In genomic region chr16:49857423-49858181, GRCh38 we compare ENCODE assay signal across 8 cellular contexts. TPM values are rescaled to one million over a fixed set of nuclear protein-coding genes. Genes with fewer than 3 reads are reported as not detected.
DNase-seq lines count a peak whose midpoint lies in the region; ATAC-seq and TF ChIP-seq lines count a peak whose summit lies in the region.

No MANE protein-coding gene starts in this region.

- H3K27me3 ChIP-seq in WERI-Rb-1 (ENCODE audit: insufficient read depth, low read depth, severe bottlenecking) (no peaks in the 10 kb centered on the region), ectodermal cell (ENCODE audit: control insufficient read depth, insufficient read depth, low read length, poor library complexity, severe bottlenecking) (peaks cover 27% of the 10 kb centered on the region), stomach (peaks cover 0 to 72% (median 24%) of the 10 kb centered on the region in 3 donors)

- no peak for TF ChIP-seq EP300 in stomach (IDR thresholded peaks at IDR 0.05)

- intact Hi-C loops in stomach (cut with DNase I; ENCODE audit: low total_unique reads) = no loop called here

- H3K36me3 ChIP-seq in WERI-Rb-1 = no peaks in the 10 kb centered on the region
- no peaks in the 10 kb centered on the region for H3K36me3 ChIP-seq in ectodermal cell (ENCODE audit: control insufficient read depth, insufficient read depth, low read length)
- no peaks in the 10 kb centered on the region for H3K36me3 ChIP-seq in stomach

- TF ChIP-seq POLR2A in NB4 (IDR thresholded peaks at IDR 0.05; ENCODE audit: extremely low read depth, insufficient read length) (no peak), stomach (IDR thresholded peaks at IDR 0.05) (no peak)

- peaks cover 30% of the 10 kb centered on the region for H3K4me1 ChIP-seq in ectodermal cell (ENCODE audit: control insufficient read depth, insufficient read depth, low read length)
- H3K4me1 ChIP-seq in stomach = peaks cover 33 to 60% (median 48%) of the 10 kb centered on the region in 4 donors

- H3K27ac ChIP-seq in WERI-Rb-1 (peak overlapping the region; percentile 93), ectodermal cell (ENCODE audit: insufficient read depth, low read depth, low read length, poor library complexity, severe bottlenecking) (no peak overlapping the region), stomach (peak overlapping the region; percentile 80 to 95 (median 89))

- TF ChIP-seq CTCF in GM10248 (IDR thresholded peaks at IDR 0.05; ENCODE audit: control extremely low read depth, extremely low read depth, low read depth, missing control alignments) = peak; percentile 60
- peak; percentile 74 for TF ChIP-seq CTCF in NB4 (IDR thresholded peaks at IDR 0.05; ENCODE audit: low read depth, low read length)
- peak; percentile 78 for TF ChIP-seq CTCF in WERI-Rb-1 (IDR thresholded peaks at IDR 0.05; ENCODE audit: low read depth, low read length)
- TF ChIP-seq CTCF in stomach (IDR thresholded peaks at IDR 0.05) = peak in 5 of 7 experiments; percentile 29 to 81 (median 70)

- H3K4me3 ChIP-seq in NB4 (ENCODE audit: low read depth, low read length) (no peak overlapping the region), WERI-Rb-1 (ENCODE audit: low read depth, low read length) (peak overlapping the region; percentile 51), ectodermal cell (ENCODE audit: insufficient read depth, low read depth, low read length) (peak overlapping the region; percentile 73), stomach (peak overlapping the region; percentile 70 to 79 (median 76))

- DNase-seq in GM10248 (ENCODE audit: extremely low spot score) (peak; percentile 74), NB4 (ENCODE audit: low read depth) (peak; percentile 70), WERI-Rb-1 (peak; percentile 88), medulla oblongata (ENCODE audit: extremely low spot score) (peak; percentile 48), stomach (peak; percentile 56), NCI-H774 (lab: John Stamatoyannopoulos, UW) (no peak)

- WGBS in ectodermal cell, 2 experiments = 1% methylated on average over 52 of the region's 52 CpGs
- WGBS in stomach, 5 donors = 0 to 1% (median 1%) methylated on average over 31 to 52 of the region's 52 CpGs

- H3K9me3 ChIP-seq in WERI-Rb-1 (ENCODE audit: severe bottlenecking) (no peaks in the 10 kb centered on the region), ectodermal cell (ENCODE audit: control insufficient read depth, low read length) (no peaks in the 10 kb centered on the region), stomach (no peaks in the 10 kb centered on the region)

- POLR2A ChIA-PET in GM10248 (lab: Yijun Ruan, JAX) = interaction anchor here (0.6 kb wide), 1 partner anchor 753 kb away, joined by 5 read pairs; no protein-coding TSS in a partner anchor

- CTCF ChIA-PET in GM10248 (lab: Yijun Ruan, JAX) = interaction anchor here (0.6 to 2.8 kb wide), 11 partner anchors 11 to 949 kb away, joined by 3 to 19 read pairs (median 4); no protein-coding TSS in a partner anchor

- ATAC-seq in GM18907 (IDR thresholded peaks at IDR 0.05; ENCODE audit: unreplicated experiment) = no peak

RNA-seq across cellular contexts. Expression of gene ZNF423, which starts 1.7 kb away (rescaled TPM):
- polyA plus RNA-seq in ectodermal cell (2013, experiment 1 of 4) = 86.8 TPM
- 75.8 TPM for polyA plus RNA-seq in ectodermal cell (2013, experiment 2 of 4)
- polyA plus RNA-seq in ectodermal cell (2013, experiment 3 of 4) = 49.6 TPM
- polyA plus RNA-seq in ectodermal cell (2013, experiment 4 of 4) = 50.4 TPM
- total RNA-seq in stomach = 1 to 10 TPM in 3 of 5 donors, under 1 TPM in 2; 0.29 to 3.5 (median 1.3) TPM
- polyA plus RNA-seq in stomach = 1 to 10 TPM in 1 of 3 donors, under 1 TPM in 2; 0.68 to 1.2 (median 0.81) TPM
